ENCODE assay signal across 2 cellular contexts in the genomic region with DNA sequence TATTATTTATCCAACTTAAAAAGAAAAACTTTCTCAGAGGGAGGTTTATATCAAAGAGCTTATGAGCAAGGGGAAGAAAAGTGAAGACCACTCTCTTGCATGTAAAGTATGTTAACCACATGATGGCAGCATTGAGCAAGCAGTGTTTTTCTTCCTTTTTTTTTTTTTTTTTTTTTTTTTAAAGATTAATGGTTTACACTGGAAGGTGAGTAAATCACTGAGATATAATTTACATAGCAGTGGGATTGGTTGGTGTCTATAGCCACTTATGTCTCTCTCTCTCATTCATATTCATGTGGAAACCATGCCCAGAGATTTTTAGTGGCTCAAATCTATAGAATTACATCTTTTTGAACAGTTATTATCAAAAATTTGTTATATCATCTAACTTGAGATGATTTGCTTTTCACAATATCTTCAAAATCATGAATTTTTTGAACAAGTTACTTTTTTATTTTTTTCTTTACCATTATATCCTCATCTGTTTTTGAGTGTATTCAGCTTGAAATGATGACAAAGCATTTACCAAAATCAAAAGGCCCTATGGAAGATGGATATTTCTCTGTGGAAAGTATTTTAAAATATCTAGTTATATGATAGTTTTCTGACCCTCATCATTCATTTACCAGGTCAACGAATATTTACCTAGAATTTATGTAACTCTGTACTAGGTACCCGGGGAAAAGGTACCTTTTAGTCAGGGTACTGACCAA.
TF ChIP-seq lines count a peak whose summit lies in the region.

No MANE protein-coding gene starts in this region.

TF ChIP-seq in HEK293T, 16 proteins besides CTCF, POLR2A, EP300 and RAD21 (continued from another document):
- TF ChIP-seq ZNF384 (IDR thresholded peaks at IDR 0.05) = peak; percentile 98

TF ChIP-seq in HepG2, 621 proteins besides CTCF, POLR2A, EP300 and RAD21 (continued from another document):
- TF ChIP-seq GMEB1 (CRISPR knock-in tag; IDR thresholded peaks at IDR 0.05; ENCODE audit: borderline replicate concordance) (no peak), NCOA2 (CRISPR knock-in tag; IDR thresholded peaks at IDR 0.05) (no peak), MAFK (conservative IDR thresholded peaks at IDR 0.05 in 1 of 2, IDR thresholded peaks at IDR 0.05 in 1 of 2; ENCODE audit: low read length in 2 of 2) (peak; percentile 71 to 74), RBAK (CRISPR knock-in tag; IDR thresholded peaks at IDR 0.05) (no peak), E2F2 (CRISPR knock-in tag; IDR thresholded peaks at IDR 0.05; ENCODE audit: borderline replicate concordance) (no peak), BHLHE40 (IDR thresholded peaks at IDR 0.05; ENCODE audit: low read length) (no peak), CENPT (CRISPR knock-in tag; IDR thresholded peaks at IDR 0.05; ENCODE audit: low read depth) (no peak), ZNF18 (CRISPR knock-in tag; IDR thresholded peaks at IDR 0.05; ENCODE audit: insufficient replicate concordance) (no peak), AHR (CRISPR knock-in tag; IDR thresholded peaks at IDR 0.05) (no peak), SMARCC2 (IDR thresholded peaks at IDR 0.05) (no peak), ZNF143 (CRISPR knock-in tag; IDR thresholded peaks at IDR 0.05) (no peak), STAG1 (CRISPR knock-in tag; IDR thresholded peaks at IDR 0.05) (peak; percentile 61), ZBTB2 (CRISPR knock-in tag; IDR thresholded peaks at IDR 0.05; ENCODE audit: low read depth) (no peak), NR2C2 (CRISPR knock-in tag; IDR thresholded peaks at IDR 0.05; ENCODE audit: borderline replicate concordance) (no peak), ZMYM3 (CRISPR knock-in tag; IDR thresholded peaks at IDR 0.05) (no peak), PAWR (CRISPR knock-in tag; IDR thresholded peaks at IDR 0.05; ENCODE audit: borderline replicate concordance) (no peak), SNRNP70 (IDR thresholded peaks at IDR 0.05; ENCODE audit: low read depth, low read length) (no peak), FOXA3 (CRISPR knock-in tag; IDR thresholded peaks at IDR 0.05) (no peak), ZBTB20 (CRISPR knock-in tag; IDR thresholded peaks at IDR 0.05; ENCODE audit: borderline replicate concordance, low read depth) (no peak), HOXA3 (CRISPR knock-in tag; IDR thresholded peaks at IDR 0.05) (no peak), ZNF615 (CRISPR knock-in tag; IDR thresholded peaks at IDR 0.05; ENCODE audit: borderline replicate concordance) (no peak), ARID3A (IDR thresholded peaks at IDR 0.05; ENCODE audit: low read depth, low read length) (peak; percentile 25; the same call in 1 of the 2 replicates), FLYWCH1 (CRISPR knock-in tag; IDR thresholded peaks at IDR 0.05) (no peak), DDIT3 (CRISPR knock-in tag; IDR thresholded peaks at IDR 0.05) (no peak), KLF15 (CRISPR knock-in tag; IDR thresholded peaks at IDR 0.05; ENCODE audit: borderline replicate concordance) (no peak), ZNF138 (CRISPR knock-in tag; IDR thresholded peaks at IDR 0.05; ENCODE audit: low read depth) (no peak), ZNF740 (CRISPR knock-in tag; IDR thresholded peaks at IDR 0.05) (no peak), ZFP36L1 (CRISPR knock-in tag; IDR thresholded peaks at IDR 0.05) (no peak), ZNF484 (CRISPR knock-in tag; IDR thresholded peaks at IDR 0.05; ENCODE audit: borderline replicate concordance, low read depth) (no peak), ZFP1 (CRISPR knock-in tag; IDR thresholded peaks at IDR 0.05) (no peak), KAT2B (IDR thresholded peaks at IDR 0.05; ENCODE audit: borderline replicate concordance, low read depth, low read length) (no peak), SMC3 (IDR thresholded peaks at IDR 0.05; ENCODE audit: low read length) (peak; percentile 75), HNRNPUL1 (IDR thresholded peaks at IDR 0.05; ENCODE audit: low read depth, low read length) (no peak), KMT2A (CRISPR knock-in tag; IDR thresholded peaks at IDR 0.05) (no peak), MAFF (IDR thresholded peaks at IDR 0.05; ENCODE audit: low read depth, low read length) (peak; percentile 51), ZKSCAN5 (CRISPR knock-in tag; IDR thresholded peaks at IDR 0.05) (no peak), ARNT (IDR thresholded peaks at IDR 0.05) (no peak), TOPORS (CRISPR knock-in tag; IDR thresholded peaks at IDR 0.05) (no peak), EHMT2 (IDR thresholded peaks at IDR 0.05; ENCODE audit: borderline replicate concordance, low read depth, low read length) (no peak)
- TF ChIP-seq, protein P1, sequence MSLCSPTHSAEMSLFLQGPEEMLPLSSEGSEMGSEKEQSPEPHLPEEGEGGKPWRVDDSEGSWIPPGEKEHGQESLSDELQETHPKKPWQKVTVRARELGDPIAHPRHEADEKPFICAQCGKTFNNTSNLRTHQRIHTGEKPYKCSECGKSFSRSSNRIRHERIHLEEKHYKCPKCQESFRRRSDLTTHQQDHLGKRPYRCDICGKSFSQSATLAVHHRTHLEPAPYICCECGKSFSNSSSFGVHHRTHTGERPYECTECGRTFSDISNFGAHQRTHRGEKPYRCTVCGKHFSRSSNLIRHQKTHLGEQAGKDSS (CRISPR knock-in tag; IDR thresholded peaks at IDR 0.05; ENCODE audit: borderline replicate concordance, low read depth) = no peak
- TF ChIP-seq, protein P2, sequence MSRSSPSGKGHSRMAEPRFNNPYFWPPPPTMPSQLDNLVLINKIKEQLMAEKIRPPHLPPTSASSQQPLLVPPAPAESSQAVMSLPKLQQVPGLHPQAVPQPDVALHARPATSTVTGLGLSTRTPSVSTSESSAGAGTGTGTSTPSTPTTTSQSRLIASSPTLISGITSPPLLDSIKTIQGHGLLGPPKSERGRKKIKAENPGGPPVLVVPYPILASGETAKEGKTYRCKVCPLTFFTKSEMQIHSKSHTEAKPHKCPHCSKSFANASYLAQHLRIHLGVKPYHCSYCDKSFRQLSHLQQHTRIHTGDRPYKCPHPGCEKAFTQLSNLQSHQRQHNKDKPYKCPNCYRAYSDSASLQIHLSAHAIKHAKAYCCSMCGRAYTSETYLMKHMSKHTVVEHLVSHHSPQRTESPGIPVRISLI (CRISPR knock-in tag; IDR thresholded peaks at IDR 0.05; ENCODE audit: borderline replicate concordance) = peak; percentile 85
- TF ChIP-seq, protein P3, sequence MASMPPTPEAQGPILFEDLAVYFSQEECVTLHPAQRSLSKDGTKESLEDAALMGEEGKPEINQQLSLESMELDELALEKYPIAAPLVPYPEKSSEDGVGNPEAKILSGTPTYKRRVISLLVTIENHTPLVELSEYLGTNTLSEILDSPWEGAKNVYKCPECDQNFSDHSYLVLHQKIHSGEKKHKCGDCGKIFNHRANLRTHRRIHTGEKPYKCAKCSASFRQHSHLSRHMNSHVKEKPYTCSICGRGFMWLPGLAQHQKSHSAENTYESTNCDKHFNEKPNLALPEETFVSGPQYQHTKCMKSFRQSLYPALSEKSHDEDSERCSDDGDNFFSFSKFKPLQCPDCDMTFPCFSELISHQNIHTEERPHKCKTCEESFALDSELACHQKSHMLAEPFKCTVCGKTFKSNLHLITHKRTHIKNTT (CRISPR knock-in tag; IDR thresholded peaks at IDR 0.05) = no peak
